In genomic region chr20:24732076-24732475, GRCh38 we compare ENCODE assay signal across 1 cellular context.
TF ChIP-seq lines count a peak whose summit lies in the region.

No MANE protein-coding gene starts in this region.

TF ChIP-seq in SK-N-SH treated with all-trans-retinoic acid at 6 μM for 48 hours, 23 proteins besides CTCF, POLR2A, EP300 and RAD21 (continued from another document):
- TF ChIP-seq CSRNP3 (CRISPR knock-in tag; IDR thresholded peaks at IDR 0.05) (no peak), ZC3H10 (CRISPR knock-in tag; IDR thresholded peaks at IDR 0.05) (no peak), POU6F1 (CRISPR knock-in tag; IDR thresholded peaks at IDR 0.05; ENCODE audit: borderline replicate concordance, low read depth) (no peak), BACH2 (CRISPR knock-in tag; IDR thresholded peaks at IDR 0.05; ENCODE audit: borderline replicate concordance) (no peak), GLIS3 (CRISPR knock-in tag; IDR thresholded peaks at IDR 0.05) (no peak), ZNF70 (CRISPR knock-in tag; IDR thresholded peaks at IDR 0.05) (no peak), ZNF565 (CRISPR knock-in tag; conservative IDR thresholded peaks at IDR 0.05; ENCODE audit: low read depth) (no peak), PPARA (CRISPR knock-in tag; IDR thresholded peaks at IDR 0.05; ENCODE audit: borderline replicate concordance) (no peak), PATZ1 (CRISPR knock-in tag; IDR thresholded peaks at IDR 0.05; ENCODE audit: borderline replicate concordance) (no peak), TCF4 (CRISPR knock-in tag; IDR thresholded peaks at IDR 0.05; ENCODE audit: borderline replicate concordance) (no peak)
